In the genomic region with DNA sequence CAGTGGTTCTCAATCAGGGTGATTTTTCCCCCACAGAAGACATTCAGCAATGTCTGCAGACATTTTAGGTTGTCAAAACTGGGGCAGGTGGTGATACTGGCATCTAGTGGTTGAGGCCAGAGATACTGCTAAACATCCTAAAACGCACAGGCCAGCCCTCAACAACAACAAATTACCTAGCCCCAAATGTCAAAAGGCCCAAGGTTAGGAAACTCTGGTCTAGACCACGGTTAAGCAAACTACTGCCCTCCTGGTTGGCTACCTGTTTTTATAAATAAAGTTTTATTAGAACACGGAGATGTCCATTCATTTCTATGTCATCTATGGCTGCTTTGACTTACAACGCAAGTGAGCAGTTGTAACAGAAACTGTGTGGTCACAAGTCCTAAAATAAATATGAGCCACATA, we compare ENCODE assay signal across 8 cellular contexts.
DNase-seq lines count a peak whose midpoint lies in the region; ATAC-seq and TF ChIP-seq lines count a peak whose summit lies in the region.

No MANE protein-coding gene starts in this region.

- H3K36me3 ChIP-seq in effector memory CD4-positive, alpha-beta T cell (ENCODE audit: control insufficient read depth, insufficient read depth, low read length): no peaks in the 10 kb centered on the region
- no peaks in the 10 kb centered on the region for H3K36me3 ChIP-seq in thyroid gland

- H3K4me1 ChIP-seq in effector memory CD4-positive, alpha-beta T cell (ENCODE audit: control insufficient read depth, insufficient read depth, low read length, poor library complexity, severe bottlenecking): peaks cover 4% of the 10 kb centered on the region
- H3K4me1 ChIP-seq in thyroid gland: no peaks in the 10 kb centered on the region

- H3K36me3 Mint-ChIP-seq in naive thymus-derived CD8-positive, alpha-beta T cell: no peaks in the 10 kb centered on the region

- H3K27ac ChIP-seq in effector memory CD4-positive, alpha-beta T cell (ENCODE audit: insufficient read depth, low read length, poor library complexity, severe bottlenecking): no peak overlapping the region
- H3K27ac ChIP-seq in thyroid gland: no peak overlapping the region

- ATAC-seq in HG02884 (IDR thresholded peaks at IDR 0.05; ENCODE audit: unreplicated experiment): peak; percentile 77
- ATAC-seq in naive thymus-derived CD8-positive, alpha-beta T cell: peak; percentile 97 to 98

- no peak for TF ChIP-seq POLR2A in thyroid gland (IDR thresholded peaks at IDR 0.05)

- no peak overlapping the region for H3K4me3 ChIP-seq in effector memory CD4-positive, alpha-beta T cell (ENCODE audit: insufficient read depth, low read depth, low read length, poor library complexity, severe bottlenecking)
- H3K4me3 ChIP-seq in thyroid gland (replicated peaks in 1 of 3): no peak overlapping the region

- no peaks in the 10 kb centered on the region for H3K27me3 ChIP-seq in effector memory CD4-positive, alpha-beta T cell (replicated peaks; ENCODE audit: control insufficient read depth, insufficient read depth, low read length, poor library complexity, severe bottlenecking)
- H3K27me3 ChIP-seq in thyroid gland: no peaks in the 10 kb centered on the region

- no peaks in the 10 kb centered on the region for H3K9me3 ChIP-seq in effector memory CD4-positive, alpha-beta T cell (ENCODE audit: control insufficient read depth, low read length)
- no peaks in the 10 kb centered on the region for H3K9me3 ChIP-seq in thyroid gland

- H3K9me3 Mint-ChIP-seq in naive thymus-derived CD8-positive, alpha-beta T cell: peaks cover 0 to 1% (median 0%) of the 10 kb centered on the region in 9 donors

- POLR2A ChIA-PET in naive thymus-derived CD8-positive, alpha-beta T cell (lab: Charles Lee): interaction anchor here (0.6 to 4.4 kb wide), 4 partner anchors 46 to 354 kb away, joined by 3 to 31 read pairs (median 4); no protein-coding TSS in a partner anchor

- intact Hi-C loops in thyroid gland (cut with DNase I): no loop called here

- no peaks in the 10 kb centered on the region for H3K27me3 Mint-ChIP-seq in naive thymus-derived CD8-positive, alpha-beta T cell

- DNase-seq in activated CD8-positive, alpha-beta memory T cell treated with anti-CD3 and anti-CD28 coated beads for 1 hour (ENCODE audit: extremely low read depth in 1 of 2, low read depth in 1 of 2): peak; percentile 33 to 42
- DNase-seq in activated CD8-positive, alpha-beta memory T cell treated with anti-CD3 and anti-CD28 coated beads, Interleukin-2, amount 50 U/mL, for 48 hours: no peak
- DNase-seq in NCI-H446 treated with DMSO at 0.1 percent for 48 hours (lab: John Stamatoyannopoulos, UW) (peak; percentile 21), thyroid gland (peak in 1 of 2 donors; percentile 29)
- peak; percentile 21 to 65 for DNase-seq in activated CD4-positive, alpha-beta T cell treated with anti-CD3 and anti-CD28 coated beads, Interleukin-2, amount 50 U/mL, for 24 hours (ENCODE audit: low read depth in 1 of 2, low spot score in 1 of 2)
- DNase-seq in effector memory CD4-positive, alpha-beta T cell: peak; percentile 29 to 39 (median 32)
- DNase-seq in naive thymus-derived CD8-positive, alpha-beta T cell: peak; percentile 14 to 84 (median 71)

- H3K27ac Mint-ChIP-seq in naive thymus-derived CD8-positive, alpha-beta T cell: peak overlapping the region; percentile 61 to 96 (median 86)

- H3K4me3 Mint-ChIP-seq in naive thymus-derived CD8-positive, alpha-beta T cell: peak overlapping the region; percentile 43 to 82 (median 76)

- 37 to 40% methylated on average over 4 of the region's 4 CpGs for WGBS in thyroid gland, 2 donors

- H3K4me1 Mint-ChIP-seq in naive thymus-derived CD8-positive, alpha-beta T cell: peaks cover 24 to 52% (median 41%) of the 10 kb centered on the region in 4 donors

- TF ChIP-seq CTCF in thyroid gland (IDR thresholded peaks at IDR 0.05): peak in 4 of 6 experiments; percentile 49 to 52 (median 50)
